ENCODE assay signal across 9 cellular contexts in the genomic region with DNA sequence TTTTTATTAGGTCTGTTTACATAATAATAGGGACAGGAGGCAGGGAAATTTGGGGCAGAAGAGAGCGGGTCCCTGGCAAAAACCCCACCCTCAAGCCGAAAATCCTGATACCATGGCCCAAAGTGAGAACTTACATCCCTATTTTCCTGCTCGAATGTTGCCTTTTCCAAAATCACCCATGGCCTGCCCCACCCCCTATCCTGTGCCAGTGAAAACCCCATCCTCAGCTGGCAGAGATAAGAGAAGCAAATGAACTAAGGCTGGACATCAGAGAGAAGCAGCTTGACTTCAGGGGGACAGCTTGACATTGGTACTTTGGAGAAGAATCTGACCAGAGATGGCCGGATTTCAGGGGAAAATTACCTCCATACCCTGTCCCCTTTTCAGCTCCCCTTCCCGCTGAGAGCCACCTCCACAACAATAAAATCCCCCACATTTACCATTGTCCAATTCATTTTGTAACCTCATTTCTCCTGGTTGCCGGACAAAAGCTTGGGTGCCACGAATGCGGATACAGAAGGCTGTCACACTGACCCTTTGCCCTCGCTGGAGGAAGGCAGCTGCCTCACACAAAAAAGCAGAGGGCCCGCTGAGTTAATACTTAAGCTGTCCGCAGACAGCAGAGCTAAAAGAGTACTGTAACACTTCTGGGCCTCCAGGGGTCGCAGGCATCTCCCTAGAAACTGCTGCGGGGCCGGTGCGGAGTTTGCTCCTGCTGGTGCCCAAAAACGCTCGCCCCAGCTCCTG.
DNase-seq lines count a peak whose midpoint lies in the region; ATAC-seq and TF ChIP-seq lines count a peak whose summit lies in the region.
"Had no signal": no experiment of that assay in that cellular context is flagged by ENCODE, and none has a peak within 500 bp of the region (broad histone marks: within the 10 kb centered on the region; RNA-seq: fewer than 3 reads in every experiment).

No MANE protein-coding gene starts in this region.

- ATAC-seq in HG03139 (IDR thresholded peaks at IDR 0.05; ENCODE audit: unreplicated experiment) (peak; percentile 61), GM21390 (IDR thresholded peaks at IDR 0.05; ENCODE audit: unreplicated experiment) (no peak), GM21529 (IDR thresholded peaks at IDR 0.05; ENCODE audit: unreplicated experiment) (no peak)

- H3K36me3 ChIP-seq in kidney epithelial cell (ENCODE audit: control insufficient read depth, insufficient read depth, low read length): no peaks in the 10 kb centered on the region

- DNase-seq in CD14-positive monocyte (ENCODE audit: low spot score) (no peak), astrocyte of the cerebellum (ENCODE audit: low read depth) (peak; percentile 9), kidney epithelial cell (ENCODE audit: low read depth) (peak; percentile 16), NCI-H187 (lab: John Stamatoyannopoulos, UW) (no peak), cerebellum (ENCODE audit: low spot score) (no peak)

- no peak overlapping the region for H3K27ac Mint-ChIP-seq in CD14-positive monocyte
- H3K27ac Mint-ChIP-seq: stimulated activated naive CD8-positive, alpha-beta T cell treated with anti-CD3 and anti-CD28 coated beads, Interleukin-15, Interleukin-2, amounts not matched to agents 100 ng/mL and 50 ng/mL, for 24 hours had no signal

- no peaks in the 10 kb centered on the region for H3K27me3 ChIP-seq in kidney epithelial cell (ENCODE audit: control insufficient read depth, insufficient read depth, low read length)

- H3K4me3 ChIP-seq in astrocyte of the cerebellum (ENCODE audit: low read depth, low read length) (peak overlapping the region; percentile 17), kidney epithelial cell (ENCODE audit: low read depth, low read length) (peak overlapping the region; percentile 6)

- H3K27me3 Mint-ChIP-seq in CD14-positive monocyte (ENCODE audit: low read depth in 3 of 3): peaks cover 0 to 2% (median 0%) of the 10 kb centered on the region in 3 donors
- H3K27me3 Mint-ChIP-seq: stimulated activated naive CD8-positive, alpha-beta T cell treated with anti-CD3 and anti-CD28 coated beads, Interleukin-15, Interleukin-2, amounts not matched to agents 100 ng/mL and 50 ng/mL, for 24 hours had no signal

- intact Hi-C loops in CD14-positive monocyte (cut with micrococcal nuclease): no loop called here

- H3K4me1 Mint-ChIP-seq in CD14-positive monocyte: peaks cover 4% of the 10 kb centered on the region

- no peak overlapping the region for H3K4me3 Mint-ChIP-seq in CD14-positive monocyte
- H3K4me3 Mint-ChIP-seq: stimulated activated naive CD8-positive, alpha-beta T cell treated with anti-CD3 and anti-CD28 coated beads, Interleukin-15, Interleukin-2, amounts not matched to agents 100 ng/mL and 50 ng/mL, for 24 hours had no signal

- in situ Hi-C loops in astrocyte of the cerebellum (cut with HindIII; ENCODE audit: low sequenced_read_pairs): no loop called here

- peak; percentile 33 for TF ChIP-seq CTCF in CD14-positive monocyte (IDR thresholded peaks at IDR 0.05)
- TF ChIP-seq CTCF in astrocyte of the cerebellum (IDR thresholded peaks at IDR 0.05; ENCODE audit: low read depth, low read length, missing control alignments): peak; percentile 82
- TF ChIP-seq CTCF in kidney epithelial cell (IDR thresholded peaks at IDR 0.05; ENCODE audit: insufficient read depth, low read length, poor library complexity, severe bottlenecking): peak; percentile 85

- no peaks in the 10 kb centered on the region for H3K9me3 Mint-ChIP-seq in CD14-positive monocyte
- H3K9me3 Mint-ChIP-seq: stimulated activated naive CD8-positive, alpha-beta T cell treated with anti-CD3 and anti-CD28 coated beads, Interleukin-15, Interleukin-2, amounts not matched to agents 100 ng/mL and 50 ng/mL, for 24 hours had no signal

- H3K36me3 Mint-ChIP-seq in CD14-positive monocyte: no peaks in the 10 kb centered on the region

Comparison
In these comparisons a context has a peak if more than half of its experiments do, and no peak if none do; other contexts are left out.
1. DNase-seq: peak in astrocyte of the cerebellum (single experiment) and kidney epithelial cell (single experiment); none in CD14-positive monocyte (single experiment), NCI-H187 (0 of 2) and cerebellum (single experiment).
2. CTCF ChIP-seq: peak in every context shown above with its lines; median percentile 85 in kidney epithelial cell; 82 in astrocyte of the cerebellum; 33 in CD14-positive monocyte.